21 cellular contexts compared by ENCODE assay signal in the genomic region with DNA sequence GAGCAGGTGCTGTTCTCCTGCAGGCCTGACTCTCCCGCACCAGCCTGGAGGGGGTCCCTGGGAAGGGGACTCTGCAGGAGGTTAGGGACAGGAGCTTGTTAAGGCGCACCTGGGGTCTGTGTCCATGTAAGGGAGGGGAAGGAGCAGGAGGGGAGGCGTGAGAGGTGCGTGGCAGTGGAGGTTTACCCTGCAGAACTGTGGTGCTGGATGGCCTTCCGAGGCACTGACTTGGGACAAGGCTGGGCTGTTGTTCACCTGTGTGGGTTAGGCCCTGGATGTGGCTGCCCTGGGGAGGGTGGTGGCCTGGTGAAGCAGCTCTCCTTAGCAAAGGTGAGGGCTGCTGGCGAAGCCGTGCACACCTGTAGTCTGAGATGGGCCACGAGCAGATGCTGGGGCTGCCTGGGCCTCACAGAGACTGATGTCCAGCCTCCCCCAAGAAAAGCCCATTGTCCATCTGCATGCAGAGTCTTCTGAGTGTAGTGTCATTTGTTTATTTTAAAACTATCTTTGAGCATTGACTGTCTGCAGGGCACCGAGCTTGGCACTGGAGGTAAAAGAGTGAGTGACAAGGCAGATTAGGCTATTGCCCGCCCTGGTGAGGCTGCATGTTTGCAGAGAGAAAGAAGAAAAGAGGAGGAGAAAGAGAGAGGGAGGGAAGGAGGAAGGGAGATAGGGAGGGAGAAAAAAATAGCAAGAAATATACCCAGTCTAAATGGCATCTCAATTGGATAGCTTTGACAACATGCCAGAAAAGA.
DNase-seq lines count a peak whose midpoint lies in the region; ATAC-seq, FAIRE-seq and TF ChIP-seq lines count a peak whose summit lies in the region.
"Had no signal": no experiment of that assay in that cellular context is flagged by ENCODE, and none has a peak within 500 bp of the region (broad histone marks: within the 10 kb centered on the region; RNA-seq: fewer than 3 reads in every experiment).

No MANE protein-coding gene starts in this region.

- no peak for FAIRE-seq in GM19239 (lab: Jason Lieb, UNC)
- FAIRE-seq: H54 had no signal

- no peak for ATAC-seq in sciatic nerve
- no peak for ATAC-seq in GM19397 (IDR thresholded peaks at IDR 0.05; ENCODE audit: unreplicated experiment)

- DNase-seq in activated T-cell treated with anti-CD3 and anti-CD28 coated beads, Interleukin-2, amount 50 U/mL, for 24 hours, result peak; percentile 2
- DNase-seq in activated T-cell treated with anti-CD3 and anti-CD28 coated beads for 4 hours (no peak), endothelial cell (ENCODE audit: low spot score) (no peak), islet precursor cell (peak; percentile 36), sciatic nerve (ENCODE audit: low spot score) (peak; percentile 36), GM19239 (ENCODE audit: insufficient read length, low spot score) (no peak)
- no peak for DNase-seq in stimulated activated CD4-positive, alpha-beta T cell treated with anti-CD3 and anti-CD28 coated beads, Interleukin-15, amount 100 ng/mL, for 24 hours
- DNase-seq: CD4-positive, CD25-positive, alpha-beta regulatory T cell; COR-L47; DMS 273 treated with DMSO at 0.1 percent for 48 hours; DND-41; HFFc6; KG1; MV-4-11; NCI-H1694 treated with DMSO at 0.1 percent for 48 hours; NCI-H2107; NCI-H2227 treated with DMSO at 0.1 percent for 48 hours; NCI-H510A treated with DMSO at 0.1 percent for 48 hours had no signal

- no peak overlapping the region for H3K27ac Mint-ChIP-seq in activated T-cell treated with anti-CD3 and anti-CD28 coated beads, Interleukin-2, amount 50 U/mL, for 24 hours
- H3K27ac Mint-ChIP-seq in endothelial cell (ENCODE audit: unreplicated experiment), result no peak overlapping the region
- H3K27ac Mint-ChIP-seq: B cell; CD4-positive, CD25-positive, alpha-beta regulatory T cell; HFFc6 had no signal

- peaks cover 2% of the 10 kb centered on the region for H3K27me3 Mint-ChIP-seq in activated T-cell treated with anti-CD3 and anti-CD28 coated beads, Interleukin-2, amount 50 U/mL, for 24 hours
- H3K27me3 Mint-ChIP-seq in endothelial cell (ENCODE audit: unreplicated experiment), result peaks cover 16% of the 10 kb centered on the region

- intact Hi-C loops in sciatic nerve (cut with DNase I), result no loop called here

- no peak overlapping the region for H3K4me3 Mint-ChIP-seq in activated T-cell treated with anti-CD3 and anti-CD28 coated beads, Interleukin-2, amount 50 U/mL, for 24 hours
- H3K4me3 Mint-ChIP-seq in endothelial cell (ENCODE audit: unreplicated experiment), result peak overlapping the region; percentile 44
- H3K4me3 Mint-ChIP-seq: B cell; CD4-positive, CD25-positive, alpha-beta regulatory T cell; HFFc6 had no signal

- no peaks in the 10 kb centered on the region for H3K36me3 Mint-ChIP-seq in activated T-cell treated with anti-CD3 and anti-CD28 coated beads, Interleukin-2, amount 50 U/mL, for 24 hours (ENCODE audit: low read depth)
- peaks cover 25% of the 10 kb centered on the region for H3K36me3 Mint-ChIP-seq in endothelial cell (ENCODE audit: low read depth, unreplicated experiment)
- H3K36me3 Mint-ChIP-seq: CD4-positive, CD25-positive, alpha-beta regulatory T cell had no signal

- no peak for TF ChIP-seq CTCF in endothelial cell (IDR thresholded peaks at IDR 0.05; ENCODE audit: unreplicated experiment)

- H3K4me1 Mint-ChIP-seq in activated T-cell treated with anti-CD3 and anti-CD28 coated beads, Interleukin-2, amount 50 U/mL, for 24 hours (ENCODE audit: low read depth), result no peaks in the 10 kb centered on the region
- H3K4me1 Mint-ChIP-seq in endothelial cell (ENCODE audit: unreplicated experiment), result no peaks in the 10 kb centered on the region
- H3K4me1 Mint-ChIP-seq: B cell had no signal

- peaks cover 6% of the 10 kb centered on the region for H3K9me3 Mint-ChIP-seq in activated T-cell treated with anti-CD3 and anti-CD28 coated beads, Interleukin-2, amount 50 U/mL, for 24 hours
- peaks cover 54% of the 10 kb centered on the region for H3K9me3 Mint-ChIP-seq in endothelial cell (ENCODE audit: unreplicated experiment)

Comparison
In these comparisons a context has a peak if more than half of its experiments do, and no peak if none do; other contexts are left out.
1. DNase-seq: peak in activated T-cell treated with anti-CD3 and anti-CD28 coated beads, Interleukin-2, amount 50 U/mL, for 24 hours (single experiment), islet precursor cell (single experiment) and sciatic nerve (single experiment); none in activated T-cell treated with anti-CD3 and anti-CD28 coated beads for 4 hours (single experiment), endothelial cell (single experiment), stimulated activated CD4-positive, alpha-beta T cell treated with anti-CD3 and anti-CD28 coated beads, Interleukin-15, amount 100 ng/mL, for 24 hours (single experiment) and GM19239 (single experiment).